Comparison of ENCODE assay signal across 18 cellular contexts in genomic region chr6:88989215-88989614, GRCh38. TPM values are rescaled to one million over a fixed set of nuclear protein-coding genes. Genes with fewer than 3 reads are reported as not detected.
DNase-seq lines count a peak whose midpoint lies in the region; ATAC-seq, FAIRE-seq and TF ChIP-seq lines count a peak whose summit lies in the region.
"Had no signal": no experiment of that assay in that cellular context is flagged by ENCODE, and none has a peak within 500 bp of the region (broad histone marks: within the 10 kb centered on the region; RNA-seq: fewer than 3 reads in every experiment).

No MANE protein-coding gene starts in this region.

- no peak for TF ChIP-seq CTCF in HCT116 (IDR thresholded peaks at IDR 0.05 in 2 of 3, conservative IDR thresholded peaks at IDR 0.05 in 1 of 3; ENCODE audit: borderline replicate concordance in 1 of 3, insufficient read depth in 1 of 3, low read depth in 2 of 3, low read length in 2 of 3)
- TF ChIP-seq CTCF in SK-N-SH (IDR thresholded peaks at IDR 0.05), result no peak

- H3K9ac ChIP-seq in HCT116 (ENCODE audit: low read length), result no peak overlapping the region
- no peak overlapping the region for H3K9ac ChIP-seq in SK-N-SH
- H3K9ac ChIP-seq in trophoblast cell (ENCODE audit: low read length), result no peak overlapping the region

- H2AFZ ChIP-seq in HCT116 (ENCODE audit: low read depth, low read length, poor library complexity, severe bottlenecking) (no peak overlapping the region), SK-N-SH (ENCODE audit: low read depth) (no peak overlapping the region), trophoblast cell (ENCODE audit: insufficient read depth, low read length, poor library complexity) (no peak overlapping the region)

- H3K79me1 ChIP-seq in trophoblast cell (ENCODE audit: low read length), result no peaks in the 10 kb centered on the region

- no peaks in the 10 kb centered on the region for H3K9me3 ChIP-seq in HCT116 (ENCODE audit: control insufficient read depth in 1 of 2, insufficient read depth in 1 of 2, low read depth in 1 of 2, low read length in 2 of 2)
- H3K9me3 ChIP-seq in SK-N-SH, result no peaks in the 10 kb centered on the region
- H3K9me3 ChIP-seq in trophoblast cell (ENCODE audit: insufficient read depth, low read depth, low read length), result no peaks in the 10 kb centered on the region
- H3K9me3 ChIP-seq: spleen, tibial nerve had no signal

- no peaks in the 10 kb centered on the region for H3K27me3 ChIP-seq in HCT116 (ENCODE audit: insufficient read depth, low read length)
- H3K27me3 ChIP-seq in SK-N-SH (ENCODE audit: insufficient read depth), result no peaks in the 10 kb centered on the region
- H3K27me3 ChIP-seq in trophoblast cell (ENCODE audit: insufficient read depth, low read length), result no peaks in the 10 kb centered on the region
- H3K27me3 ChIP-seq: cardiac muscle cell, spleen, tibial nerve had no signal

- no TSS peak for BruUV-seq in HCT116 (replicated peaks; lab: Mats Ljungman, UMichigan)

- no peaks in the 10 kb centered on the region for H3K36me3 ChIP-seq in HCT116 (ENCODE audit: control insufficient read depth in 1 of 2, insufficient read depth in 2 of 2, low read length in 2 of 2)
- H3K36me3 ChIP-seq in SK-N-SH (replicated peaks in 1 of 2; ENCODE audit: control insufficient read depth in 1 of 2, insufficient read depth in 2 of 2, low read length in 1 of 2), result no peaks in the 10 kb centered on the region
- H3K36me3 ChIP-seq in trophoblast cell (ENCODE audit: control insufficient read depth in 1 of 2, insufficient read depth in 2 of 2, low read length in 2 of 2), result no peaks in the 10 kb centered on the region
- H3K36me3 ChIP-seq: cardiac muscle cell, spleen, tibial nerve had no signal

- TF ChIP-seq EP300 in SK-N-SH (IDR thresholded peaks at IDR 0.05; ENCODE audit: borderline replicate concordance in 1 of 2, low read depth in 1 of 2, low read length in 1 of 2), result no peak

- DNase-seq in HCT116 (ENCODE audit: low read depth, low spot score), result peak; percentile 1
- no peak for DNase-seq in SK-N-SH
- DNase-seq in fibroblast of peridontal ligament (ENCODE audit: extremely low read depth), result peak; percentile 8
- DNase-seq in trophoblast cell, result peak; percentile 54 to 86
- DNase-seq in OCI-M1 (lab: John Stamatoyannopoulos, UW), result no peak
- DNase-seq in urothelium cell line (ENCODE audit: low spot score), result no peak
- DNase-seq in ACHN, result no peak
- DNase-seq: activated CD4-positive, alpha-beta T cell treated with anti-CD3 and anti-CD28 coated beads for 48 hours; activated naive CD4-positive, alpha-beta T cell treated with Interleukin-2 at 50 U/mL for 16 hours; C1 segment of cervical spinal cord; DND-41; left ventricle myocardium superior; NCI-H2171 treated with DMSO at 0.1 percent for 48 hours; posterior cingulate gyrus; spleen had no signal

- H3K14ac ChIP-seq in trophoblast cell (ENCODE audit: low read length), result no peak overlapping the region

- no peak overlapping the region for H2BK12ac ChIP-seq in trophoblast cell (ENCODE audit: low read length)

- no peak overlapping the region for H3K23ac ChIP-seq in trophoblast cell (ENCODE audit: low read length)

- no peak overlapping the region for H4K12ac ChIP-seq in trophoblast cell (ENCODE audit: low read depth, low read length)

- H2BK120ac ChIP-seq in trophoblast cell (ENCODE audit: insufficient read depth, low read length, poor library complexity), result no peak overlapping the region

- intact Hi-C loops in HCT116 (cut with micrococcal nuclease), result loop anchor here (10.0 kb wide), 1 partner anchor 156 kb away; the partner anchor contains the start of gene PM20D2

- H4K20me1 ChIP-seq in HCT116 (ENCODE audit: insufficient read depth) (no peaks in the 10 kb centered on the region), SK-N-SH (ENCODE audit: insufficient read depth) (no peaks in the 10 kb centered on the region)

- no peak overlapping the region for H4K8ac ChIP-seq in trophoblast cell (ENCODE audit: low read depth, low read length)

- TF ChIP-seq RAD21 in HCT116 (IDR thresholded peaks at IDR 0.05; ENCODE audit: low read depth), result no peak
- no peak for TF ChIP-seq RAD21 in SK-N-SH (IDR thresholded peaks at IDR 0.05; ENCODE audit: low read length)

- 83% methylated on average over 1 of the region's 1 CpG for WGBS in SK-N-SH (ENCODE audit: low lambda C conversion rate)
- WGBS in trophoblast cell (ENCODE audit: extremely low coverage, insufficient coverage, insufficient read length), result no CpG with 5 or more reads among the region's 1 CpG

- POLR2A ChIA-PET in HCT116 (lab: Charles Lee), result no interaction called here
- POLR2A ChIA-PET in SK-N-SH (lab: Yijun Ruan, JAX), result no interaction called here

- no peak overlapping the region for H3K18ac ChIP-seq in trophoblast cell (ENCODE audit: low read length)

- H4K91ac ChIP-seq in trophoblast cell (ENCODE audit: low read depth, low read length), result no peak overlapping the region

- H3K4ac ChIP-seq in trophoblast cell (ENCODE audit: low read depth, low read length), result no peak overlapping the region

- no peaks in the 10 kb centered on the region for H3K79me2 ChIP-seq in HCT116 (ENCODE audit: insufficient read depth, low read length)
- no peaks in the 10 kb centered on the region for H3K79me2 ChIP-seq in SK-N-SH (ENCODE audit: insufficient read depth)
- H3K79me2 ChIP-seq in trophoblast cell (ENCODE audit: control insufficient read depth, insufficient read depth, low read length, poor library complexity), result no peaks in the 10 kb centered on the region

- no peak for TF ChIP-seq POLR2A in HCT116 (IDR thresholded peaks at IDR 0.05; ENCODE audit: borderline replicate concordance, extremely low read depth, insufficient read depth, insufficient read length)

- H3K4me1 ChIP-seq in HCT116 (ENCODE audit: control insufficient read depth in 1 of 2, insufficient read depth in 2 of 2, low read length in 2 of 2) (no peaks in the 10 kb centered on the region), SK-N-SH (ENCODE audit: control insufficient read depth in 1 of 2, insufficient read depth in 2 of 2, low read depth in 1 of 2, low read length in 1 of 2) (no peaks in the 10 kb centered on the region), trophoblast cell (ENCODE audit: control insufficient read depth in 1 of 2, insufficient read depth in 2 of 2, low read length in 2 of 2) (no peaks in the 10 kb centered on the region)
- H3K4me1 ChIP-seq: tibial nerve had no signal

- H3K27ac ChIP-seq in HCT116 (ENCODE audit: low read depth, low read length) (no peak overlapping the region), SK-N-SH (ENCODE audit: low read depth in 2 of 2, low read length in 1 of 2) (peak overlapping the region in 1 of 2 experiments; percentile 35; a peak in 2 of 4 replicates), trophoblast cell (ENCODE audit: low read depth, low read length) (no peak overlapping the region)
- H3K27ac ChIP-seq: cardiac muscle cell, SK-N-MC, spleen, tibial nerve had no signal

- no peak for ATAC-seq in HCT116
- ATAC-seq: left ventricle myocardium superior had no signal

- H3F3A ChIP-seq in SK-N-SH (replicated peaks; ENCODE audit: insufficient read depth), result no peaks in the 10 kb centered on the region

- RAD21 ChIA-PET in HCT116 (lab: Charles Lee; ENCODE audit: low non-redundant PET in 1 of 2, low total read pairs in 2 of 2, uncharacterized antibody in 2 of 2, unreplicated experiment in 2 of 2), result interaction anchor here in 1 of 2 experiments (0.6 kb wide), 1 partner anchor 370 kb away, joined by 3 read pairs; no protein-coding TSS in a partner anchor

- no peak overlapping the region for H3K4me2 ChIP-seq in HCT116 (ENCODE audit: low read length)
- no peak overlapping the region for H3K4me2 ChIP-seq in SK-N-SH
- no peak overlapping the region for H3K4me2 ChIP-seq in trophoblast cell (ENCODE audit: low read length)

- CTCF ChIA-PET in HCT116 (lab: Charles Lee), result no interaction called here
- CTCF ChIA-PET in SK-N-SH (lab: Yijun Ruan, JAX), result no interaction called here

- no peak for FAIRE-seq in urothelium cell line (lab: Jason Lieb, UNC)

- H2AK5ac ChIP-seq in trophoblast cell (ENCODE audit: low read length), result no peak overlapping the region

- in situ Hi-C loops in ACHN (cut with HindIII; ENCODE audit: low pct_ligation_motif_present, low pct_unique_long_range_greater_than_20kb, low sequenced_read_pairs), result no loop called here

- H2BK5ac ChIP-seq in trophoblast cell (ENCODE audit: low read depth, low read length, poor library complexity), result no peak overlapping the region

- H3K9me2 ChIP-seq in HCT116 (ENCODE audit: insufficient read depth) (no peaks in the 10 kb centered on the region), SK-N-SH (no peaks in the 10 kb centered on the region)

- H3K4me3 ChIP-seq in HCT116 (replicated peaks in 1 of 2; ENCODE audit: low read depth in 1 of 2, low read length in 2 of 2) (no peak overlapping the region), SK-N-SH (ENCODE audit: low read depth in 2 of 2, low read length in 1 of 2) (no peak overlapping the region), trophoblast cell (ENCODE audit: low read depth, low read length) (no peak overlapping the region)
- H3K4me3 ChIP-seq: cardiac muscle cell, SK-N-MC, spleen, tibial nerve had no signal

TF ChIP-seq in HCT116, 20 proteins besides CTCF, POLR2A, EP300 and RAD21:
- TF ChIP-seq MAX (IDR thresholded peaks at IDR 0.05) (no peak), YY1 (IDR thresholded peaks at IDR 0.05; ENCODE audit: extremely low read depth, insufficient replicate concordance, low read depth, low read length) (no peak)
TF ChIP-seq in HCT116: peak in this region for 0.

TF ChIP-seq in SK-N-SH, 30 proteins besides CTCF, POLR2A, EP300 and RAD21:
- peak; percentile 52; the same call in 1 of the 2 replicates for TF ChIP-seq RFX5 (IDR thresholded peaks at IDR 0.05; ENCODE audit: low read length)
- TF ChIP-seq CHD2 (IDR thresholded peaks at IDR 0.05; ENCODE audit: low read length, partially characterized antibody), result no peak
- no peak for TF ChIP-seq FOSL2 (IDR thresholded peaks at IDR 0.05; ENCODE audit: borderline replicate concordance, low read depth)

RNA-seq across cellular contexts. Expression of gene RNGTT, which starts 25.8 kb away (rescaled TPM):
- 23.0 TPM for total RNA-seq in HCT116 (2021; ENCODE audit: unreplicated experiment)
- 6.4 and 8.4 TPM in 2 replicates for polyA plus RNA-seq in HCT116 (2012)
- polyA plus RNA-seq in SK-N-SH (2012; rRNA removed), result 3.3 and 4.0 TPM in 2 replicates
- polyA plus RNA-seq in SK-N-SH (2012; cell fraction: cytosol; rRNA removed), result 5.5 and 7.1 TPM in 2 replicates
- 2.9 and 5.2 TPM in 2 replicates for polyA plus RNA-seq in SK-N-SH (2012; cell fraction: nucleus; rRNA removed)
- polyA plus RNA-seq in trophoblast cell (2013), result 9.7 and 9.8 TPM in 2 replicates

Comparison
In these comparisons a context has a peak if more than half of its experiments do, and no peak if none do; other contexts are left out.
1. DNase-seq: peak in HCT116 (single experiment), fibroblast of peridontal ligament (single experiment) and trophoblast cell (2 of 2); none in SK-N-SH (single experiment), OCI-M1 (single experiment), urothelium cell line (single experiment) and ACHN (single experiment).